Comparison of ENCODE assay signal across 10 cellular contexts in genomic region chr11:111730871-111731591, GRCh38. TPM values are rescaled to one million over a fixed set of nuclear protein-coding genes. Genes with fewer than 3 reads are reported as not detected.
DNase-seq lines count a peak whose midpoint lies in the region; FAIRE-seq and TF ChIP-seq lines count a peak whose summit lies in the region.
"Had no signal": no experiment of that assay in that cellular context is flagged by ENCODE, and none has a peak within 500 bp of the region (broad histone marks: within the 10 kb centered on the region; RNA-seq: fewer than 3 reads in every experiment).

No MANE protein-coding gene starts in this region.

- H3K9me1 ChIP-seq in endothelial cell of umbilical vein (replicated peaks; ENCODE audit: control insufficient read depth, extremely low read depth, insufficient read depth, low read length): no peaks in the 10 kb centered on the region

- no peaks in the 10 kb centered on the region for H4K20me1 ChIP-seq in endothelial cell of umbilical vein (replicated peaks; ENCODE audit: control insufficient read depth, extremely low read depth, insufficient read depth, low read length)
- H4K20me1 ChIP-seq in neural cell (ENCODE audit: insufficient read depth): no peaks in the 10 kb centered on the region

- no peaks in the 10 kb centered on the region for H3F3A ChIP-seq in neural cell (ENCODE audit: insufficient read depth, low read length, poor library complexity, severe bottlenecking)

- H3K9ac ChIP-seq in endothelial cell of umbilical vein (replicated peaks; ENCODE audit: extremely low read depth, insufficient read depth, low read length): no peak overlapping the region
- peak overlapping the region; percentile 34 for H3K9ac ChIP-seq in neural cell (ENCODE audit: low read length)

- DNase-seq in COLO668 (lab: John Stamatoyannopoulos, UW; ENCODE audit: unreplicated experiment) (peak; percentile 79), NCI-H460 (ENCODE audit: extremely low read depth, low read depth) (peak; percentile 44), endothelial cell of umbilical vein (ENCODE audit: low read depth, low spot score) (no peak), iPS-NIHi7 (ENCODE audit: extremely low spot score) (no peak), RKO (ENCODE audit: low spot score) (no peak), GM13977 (ENCODE audit: low spot score) (no peak)
- no peak for DNase-seq in effector memory CD4-positive, alpha-beta T cell
- DNase-seq: activated naive CD8-positive, alpha-beta T cell treated with anti-CD3 and anti-CD28 coated beads, Interleukin-2, amount 10 ng/mL, durations not matched to agents 7 days and 5 days; stimulated activated naive CD8-positive, alpha-beta T cell treated with anti-CD3 and anti-CD28 coated beads, Interleukin-15, amount 100 ng/mL, for 72 hours had no signal

- peaks cover 0 to 2% of the 10 kb centered on the region in 2 experiments for H3K36me3 ChIP-seq in endothelial cell of umbilical vein (ENCODE audit: control insufficient read depth in 2 of 2, extremely low read depth in 1 of 2, insufficient read depth in 2 of 2, low read length in 2 of 2)
- H3K36me3 ChIP-seq in neural cell (ENCODE audit: insufficient read depth, low read length): no peaks in the 10 kb centered on the region
- H3K36me3 ChIP-seq in effector memory CD4-positive, alpha-beta T cell (ENCODE audit: control insufficient read depth, insufficient read depth, low read length): peaks cover 6% of the 10 kb centered on the region

- dilution Hi-C loops in endothelial cell of umbilical vein (cut with MboI; ENCODE audit: extremely low pct_ligation_motif_present, low sequenced_read_pairs): no loop called here

- no peaks in the 10 kb centered on the region for H3K9me2 ChIP-seq in neural cell (ENCODE audit: insufficient read depth, low read length)

- H3K4me3 ChIP-seq in endothelial cell of umbilical vein (replicated peaks in 1 of 3; ENCODE audit: insufficient read depth in 1 of 3, low read depth in 1 of 3, low read length in 3 of 3): no peak overlapping the region
- peak overlapping the region; percentile 4 for H3K4me3 ChIP-seq in neural cell (ENCODE audit: low read length)
- H3K4me3 ChIP-seq in effector memory CD4-positive, alpha-beta T cell (ENCODE audit: insufficient read depth, low read depth, low read length, poor library complexity, severe bottlenecking): no peak overlapping the region

- H2AFZ ChIP-seq in endothelial cell of umbilical vein (ENCODE audit: low read depth, low read length): no peak overlapping the region
- no peak overlapping the region for H2AFZ ChIP-seq in neural cell (ENCODE audit: low read depth, low read length)

- H3K4me2 ChIP-seq in endothelial cell of umbilical vein (ENCODE audit: insufficient read depth, low read length) (no peak overlapping the region), neural cell (ENCODE audit: low read length) (no peak overlapping the region)

- no peaks in the 10 kb centered on the region for H3K79me2 ChIP-seq in endothelial cell of umbilical vein (ENCODE audit: control insufficient read depth, insufficient read depth, low read length)
- H3K79me2 ChIP-seq in neural cell (replicated peaks; ENCODE audit: insufficient read depth, low read length): no peaks in the 10 kb centered on the region

- FAIRE-seq in endothelial cell of umbilical vein (lab: Jason Lieb, UNC): no peak

- in situ Hi-C loops in GM13977 (cut with MboI; ENCODE audit: low pct_unique_long_range_greater_than_20kb, low sequenced_read_pairs, unreplicated experiment): no loop called here

- H3K27me3 ChIP-seq in endothelial cell of umbilical vein (ENCODE audit: control insufficient read depth in 2 of 2, insufficient read depth in 2 of 2, low read length in 2 of 2): no peaks in the 10 kb centered on the region
- H3K27me3 ChIP-seq in neural cell (ENCODE audit: insufficient read depth, low read depth, low read length): no peaks in the 10 kb centered on the region
- H3K27me3 ChIP-seq in effector memory CD4-positive, alpha-beta T cell (replicated peaks; ENCODE audit: control insufficient read depth, insufficient read depth, low read length, poor library complexity, severe bottlenecking): no peaks in the 10 kb centered on the region

- POLR2A ChIA-PET in endothelial cell of umbilical vein (lab: Charles Lee): no interaction called here

- no peak for TF ChIP-seq CTCF in endothelial cell of umbilical vein (IDR thresholded peaks at IDR 0.05; ENCODE audit: extremely low read depth in 1 of 2, insufficient read depth in 1 of 2, low read depth in 1 of 2, low read length in 2 of 2)
- TF ChIP-seq CTCF in neural cell (IDR thresholded peaks at IDR 0.05; ENCODE audit: poor library complexity, severe bottlenecking): no peak
- TF ChIP-seq CTCF in GM13977 (IDR thresholded peaks at IDR 0.05; ENCODE audit: extremely low read depth, insufficient read depth, missing control alignments): no peak

- peaks cover 45% of the 10 kb centered on the region for H3K4me1 ChIP-seq in endothelial cell of umbilical vein (ENCODE audit: control insufficient read depth, extremely low read depth, insufficient read depth, low read length)
- H3K4me1 ChIP-seq in effector memory CD4-positive, alpha-beta T cell (ENCODE audit: control insufficient read depth, insufficient read depth, low read length, poor library complexity, severe bottlenecking): no peaks in the 10 kb centered on the region

- TF ChIP-seq POLR2A in endothelial cell of umbilical vein (IDR thresholded peaks at IDR 0.05; ENCODE audit: low read depth, low read length): peak; percentile 16

- intact Hi-C loops in endothelial cell of umbilical vein (cut with micrococcal nuclease): no loop called here

- H3K9me3 ChIP-seq in endothelial cell of umbilical vein (replicated peaks; ENCODE audit: control insufficient read depth, insufficient read depth, low read length) (no peaks in the 10 kb centered on the region), neural cell (ENCODE audit: low read length) (no peaks in the 10 kb centered on the region)
- no peaks in the 10 kb centered on the region for H3K9me3 ChIP-seq in effector memory CD4-positive, alpha-beta T cell (ENCODE audit: control insufficient read depth, low read length)

- no TSS peak for BruUV-seq in endothelial cell of umbilical vein (replicated peaks; lab: Mats Ljungman, UMichigan)

- no peak for TF ChIP-seq RAD21 in neural cell (conservative IDR thresholded peaks at IDR 0.05)

- no peak for TF ChIP-seq EP300 in neural cell (conservative IDR thresholded peaks at IDR 0.05; ENCODE audit: poor library complexity, severe bottlenecking)

- CTCF ChIA-PET in endothelial cell of umbilical vein (lab: Charles Lee): interaction anchor here (1.0 to 2.0 kb wide), 4 partner anchors 10 to 127 kb away, joined by 4 to 6 read pairs (median 5); no protein-coding TSS in a partner anchor

- H3K27ac ChIP-seq in endothelial cell of umbilical vein (ENCODE audit: insufficient read depth, low read depth, low read length) (no peak overlapping the region), neural cell (ENCODE audit: low read length) (peak overlapping the region; percentile 52)
- H3K27ac ChIP-seq in effector memory CD4-positive, alpha-beta T cell (ENCODE audit: insufficient read depth, low read length, poor library complexity, severe bottlenecking): no peak overlapping the region

TF ChIP-seq in endothelial cell of umbilical vein, 7 proteins besides CTCF, POLR2A, EP300 and RAD21:
- TF ChIP-seq MAX (IDR thresholded peaks at IDR 0.05; ENCODE audit: insufficient read depth, insufficient read length) (no peak), POLR2AphosphoS5 (IDR thresholded peaks at IDR 0.05; ENCODE audit: insufficient read depth, low read depth, low read length) (no peak), EZH2 (IDR thresholded peaks at IDR 0.05; ENCODE audit: borderline replicate concordance, low read depth, low read length, severe bottlenecking) (no peak), FOS (IDR thresholded peaks at IDR 0.05; ENCODE audit: borderline replicate concordance, insufficient read depth, low read length) (no peak), GATA2 (IDR thresholded peaks at IDR 0.05; ENCODE audit: insufficient read depth, insufficient read length, low read depth, low read length) (no peak), JUN (IDR thresholded peaks at IDR 0.05; ENCODE audit: borderline replicate concordance, insufficient read depth, insufficient read length, low read depth) (no peak), MYC (IDR thresholded peaks at IDR 0.05; ENCODE audit: low read depth, low read length) (no peak)

TF ChIP-seq in neural cell, 6 proteins besides CTCF, POLR2A, EP300 and RAD21:
- TF ChIP-seq MXI1 (conservative IDR thresholded peaks at IDR 0.05; ENCODE audit: poor library complexity, severe bottlenecking) (no peak), POLR2AphosphoS5 (IDR thresholded peaks at IDR 0.05) (peak; percentile 64), SMC3 (conservative IDR thresholded peaks at IDR 0.05; ENCODE audit: poor library complexity) (no peak)

RNA-seq across cellular contexts. Expression of gene PPP2R1B, which starts 35.2 kb away (rescaled TPM):
- total RNA-seq in NCI-H460 (2014; rRNA removed; shearing (Covaris generic)): 20.4 and 20.5 TPM in 2 replicates
- polyA plus RNA-seq in NCI-H460 (2014; cell fraction: nucleus; rRNA removed): 14.7 and 16.1 TPM in 2 replicates
- total RNA-seq in endothelial cell of umbilical vein: 42.7 and 50.8 TPM in 2 replicates
- polyA plus RNA-seq in endothelial cell of umbilical vein (17.0 and 18.0 TPM in 2 replicates), neural cell (10.4 and 11.8 TPM in 2 replicates)
- polyA plus RNA-seq in endothelial cell of umbilical vein (2011; cell fraction: cytosol; rRNA removed): 20.0 and 22.9 TPM in 2 replicates
- polyA plus RNA-seq in endothelial cell of umbilical vein (2011; cell fraction: nucleus; rRNA removed): 32.5 and 32.7 TPM in 2 replicates
- 31.6 and 33.7 TPM in 2 replicates for polyA plus RNA-seq in endothelial cell of umbilical vein (2012)
- polyA minus RNA-seq in endothelial cell of umbilical vein (59.6 and 61.0 TPM in 2 replicates), neural cell (20.7 and 28.0 TPM in 2 replicates)
- polyA minus RNA-seq in endothelial cell of umbilical vein (2011; cell fraction: cytosol; rRNA and poly(A)+ RNA removed): 16.8 TPM
- polyA minus RNA-seq in endothelial cell of umbilical vein (2011; cell fraction: nucleus; rRNA and poly(A)+ RNA removed): 28.8 and 45.3 TPM in 2 replicates

Comparison
In these comparisons a context has a peak if more than half of its experiments do, and no peak if none do; other contexts are left out.
1. DNase-seq: peak in COLO668 (single experiment) and NCI-H460 (single experiment); none in endothelial cell of umbilical vein (single experiment), iPS-NIHi7 (single experiment), RKO (single experiment), GM13977 (single experiment) and effector memory CD4-positive, alpha-beta T cell (0 of 3).